In genomic region chr2:167553635-167554034, GRCh38 we compare ENCODE assay signal across 27 cellular contexts.
"Had no signal": no experiment of that assay in that cellular context is flagged by ENCODE, and none has a peak within 500 bp of the region (broad histone marks: within the 10 kb centered on the region; RNA-seq: fewer than 3 reads in every experiment).

No MANE protein-coding gene starts in this region.

- FAIRE-seq: islet of Langerhans, keratinocyte had no signal

- H3K4me1 ChIP-seq: esophagus squamous epithelium, heart right ventricle, left lung, lower lobe of right lung had no signal

- H3K9me3 Mint-ChIP-seq: effector memory CD8-positive, alpha-beta T cell had no signal

- ATAC-seq: effector memory CD8-positive, alpha-beta T cell; esophagus mucosa; gastrocnemius medialis; heart right ventricle; left cardiac atrium; left lung; left ventricle myocardium superior; lower lobe of right lung; mucosa of descending colon; naive thymus-derived CD8-positive, alpha-beta T cell had no signal

- H3K4me3 ChIP-seq: coronary artery, esophagus squamous epithelium, gastrocnemius medialis, heart right ventricle, left lung, lower lobe of right lung, mucosa of descending colon had no signal

- DNase-seq: effector CD8-positive, alpha-beta T cell; effector memory CD8-positive, alpha-beta T cell; endodermal cell; erythroblast; esophagus squamous epithelium; foreskin fibroblast; foreskin melanocyte; gastrocnemius medialis; glutamatergic neuron; head of caudate nucleus; heart right ventricle; hippocampal formation; left cardiac atrium; left lung; left ventricle myocardium superior; lower lobe of right lung; mesenchymal stem cell; mucosa of descending colon; naive B cell; naive thymus-derived CD8-positive, alpha-beta T cell had no signal

- H3K27ac Mint-ChIP-seq: dendritic cell treated with granulocyte-macrophage colony-stimulating factor and Interleukin-4, amounts not matched to agents 40 ng/mL and 50 ng/mL, for 4 days; effector memory CD8-positive, alpha-beta T cell; endodermal cell; mesothelial cell of epicardium; naive B cell; naive thymus-derived CD8-positive, alpha-beta T cell had no signal

- H3K36me3 Mint-ChIP-seq: mesothelial cell of epicardium, naive B cell had no signal

- H3K27me3 ChIP-seq: esophagus squamous epithelium, gastrocnemius medialis, heart right ventricle, left lung had no signal

- H3K27ac ChIP-seq: coronary artery, epithelial cell of prostate, esophagus squamous epithelium, gastrocnemius medialis, heart right ventricle, left lung, lower lobe of right lung had no signal

- H3K36me3 ChIP-seq: esophagus squamous epithelium, gastrocnemius medialis, heart right ventricle, left lung, lower lobe of right lung had no signal

- H3K9me3 ChIP-seq: gastrocnemius medialis, lower lobe of right lung had no signal
